2 cellular contexts compared by ENCODE assay signal in the genomic region with DNA sequence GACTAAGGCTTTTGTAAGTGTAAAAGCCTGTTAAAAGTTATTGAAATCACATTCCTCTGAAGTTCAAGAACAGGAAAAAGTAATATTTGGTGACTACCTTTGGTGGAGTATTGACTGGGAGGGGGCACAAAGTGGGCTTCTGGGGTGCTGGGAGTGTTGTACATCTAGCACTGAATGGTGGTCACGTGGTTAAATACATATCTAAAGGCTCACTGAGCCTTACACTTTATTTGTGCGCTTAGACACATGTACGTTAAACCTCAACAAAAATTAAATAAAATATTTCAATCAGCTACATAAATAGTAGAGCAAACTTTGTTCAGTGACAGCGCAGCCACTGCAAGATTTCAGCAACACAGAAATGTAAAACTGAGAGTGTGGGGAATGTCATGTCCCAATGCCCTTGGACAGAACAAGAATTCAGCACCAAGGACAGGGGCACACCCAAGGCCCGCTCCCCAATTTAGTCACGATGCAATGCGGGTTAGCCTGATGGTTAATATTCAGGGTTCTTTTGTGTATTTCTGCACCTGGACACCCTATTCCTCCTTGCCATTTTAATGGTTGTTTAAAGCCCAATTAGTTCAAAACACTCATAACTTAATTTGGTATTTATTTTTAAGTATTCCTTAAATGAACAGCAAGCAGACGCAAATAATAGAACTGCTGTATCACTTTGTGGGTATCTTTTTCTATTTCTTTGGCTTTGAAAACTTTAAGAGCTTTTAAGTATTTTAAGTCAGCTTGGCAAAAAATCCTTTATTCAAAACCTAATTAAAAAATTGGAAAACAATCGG.
TF ChIP-seq lines count a peak whose summit lies in the region.

No MANE protein-coding gene starts in this region.

TF ChIP-seq in HCT116, 20 proteins besides CTCF, POLR2A, EP300 and RAD21:
- TF ChIP-seq EGR1 (IDR thresholded peaks at IDR 0.05; ENCODE audit: low read depth), result no peak
- TF ChIP-seq, protein P1, sequence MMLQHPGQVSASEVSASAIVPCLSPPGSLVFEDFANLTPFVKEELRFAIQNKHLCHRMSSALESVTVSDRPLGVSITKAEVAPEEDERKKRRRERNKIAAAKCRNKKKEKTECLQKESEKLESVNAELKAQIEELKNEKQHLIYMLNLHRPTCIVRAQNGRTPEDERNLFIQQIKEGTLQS (IDR thresholded peaks at IDR 0.05), result no peak
- TF ChIP-seq, protein P2, sequence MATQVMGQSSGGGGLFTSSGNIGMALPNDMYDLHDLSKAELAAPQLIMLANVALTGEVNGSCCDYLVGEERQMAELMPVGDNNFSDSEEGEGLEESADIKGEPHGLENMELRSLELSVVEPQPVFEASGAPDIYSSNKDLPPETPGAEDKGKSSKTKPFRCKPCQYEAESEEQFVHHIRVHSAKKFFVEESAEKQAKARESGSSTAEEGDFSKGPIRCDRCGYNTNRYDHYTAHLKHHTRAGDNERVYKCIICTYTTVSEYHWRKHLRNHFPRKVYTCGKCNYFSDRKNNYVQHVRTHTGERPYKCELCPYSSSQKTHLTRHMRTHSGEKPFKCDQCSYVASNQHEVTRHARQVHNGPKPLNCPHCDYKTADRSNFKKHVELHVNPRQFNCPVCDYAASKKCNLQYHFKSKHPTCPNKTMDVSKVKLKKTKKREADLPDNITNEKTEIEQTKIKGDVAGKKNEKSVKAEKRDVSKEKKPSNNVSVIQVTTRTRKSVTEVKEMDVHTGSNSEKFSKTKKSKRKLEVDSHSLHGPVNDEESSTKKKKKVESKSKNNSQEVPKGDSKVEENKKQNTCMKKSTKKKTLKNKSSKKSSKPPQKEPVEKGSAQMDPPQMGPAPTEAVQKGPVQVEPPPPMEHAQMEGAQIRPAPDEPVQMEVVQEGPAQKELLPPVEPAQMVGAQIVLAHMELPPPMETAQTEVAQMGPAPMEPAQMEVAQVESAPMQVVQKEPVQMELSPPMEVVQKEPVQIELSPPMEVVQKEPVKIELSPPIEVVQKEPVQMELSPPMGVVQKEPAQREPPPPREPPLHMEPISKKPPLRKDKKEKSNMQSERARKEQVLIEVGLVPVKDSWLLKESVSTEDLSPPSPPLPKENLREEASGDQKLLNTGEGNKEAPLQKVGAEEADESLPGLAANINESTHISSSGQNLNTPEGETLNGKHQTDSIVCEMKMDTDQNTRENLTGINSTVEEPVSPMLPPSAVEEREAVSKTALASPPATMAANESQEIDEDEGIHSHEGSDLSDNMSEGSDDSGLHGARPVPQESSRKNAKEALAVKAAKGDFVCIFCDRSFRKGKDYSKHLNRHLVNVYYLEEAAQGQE (IDR thresholded peaks at IDR 0.05; ENCODE audit: low read depth), result peak; percentile 84

TF ChIP-seq in WTC11, 78 proteins besides CTCF, POLR2A, EP300 and RAD21:
- 0 out of 2 replicates have a peak, but pooled peaks have one; percentile 54 for TF ChIP-seq TEAD4 (CRISPR knock-in tag; IDR thresholded peaks at IDR 0.05)
- TF ChIP-seq, protein P3, sequence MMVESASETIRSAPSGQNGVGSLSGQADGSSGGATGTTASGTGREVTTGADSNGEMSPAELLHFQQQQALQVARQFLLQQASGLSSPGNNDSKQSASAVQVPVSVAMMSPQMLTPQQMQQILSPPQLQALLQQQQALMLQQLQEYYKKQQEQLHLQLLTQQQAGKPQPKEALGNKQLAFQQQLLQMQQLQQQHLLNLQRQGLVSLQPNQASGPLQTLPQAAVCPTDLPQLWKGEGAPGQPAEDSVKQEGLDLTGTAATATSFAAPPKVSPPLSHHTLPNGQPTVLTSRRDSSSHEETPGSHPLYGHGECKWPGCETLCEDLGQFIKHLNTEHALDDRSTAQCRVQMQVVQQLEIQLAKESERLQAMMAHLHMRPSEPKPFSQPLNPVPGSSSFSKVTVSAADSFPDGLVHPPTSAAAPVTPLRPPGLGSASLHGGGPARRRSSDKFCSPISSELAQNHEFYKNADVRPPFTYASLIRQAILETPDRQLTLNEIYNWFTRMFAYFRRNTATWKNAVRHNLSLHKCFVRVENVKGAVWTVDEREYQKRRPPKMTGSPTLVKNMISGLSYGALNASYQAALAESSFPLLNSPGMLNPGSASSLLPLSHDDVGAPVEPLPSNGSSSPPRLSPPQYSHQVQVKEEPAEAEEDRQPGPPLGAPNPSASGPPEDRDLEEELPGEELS (CRISPR knock-in tag; IDR thresholded peaks at IDR 0.05), result peak; percentile 39; the same call in 1 of the 2 replicates
- TF ChIP-seq NFYB (CRISPR knock-in tag; conservative IDR thresholded peaks at IDR 0.05; ENCODE audit: low read depth), result no peak
- no peak for TF ChIP-seq ATF1 (CRISPR knock-in tag; IDR thresholded peaks at IDR 0.05)
- 0 out of 2 replicates have a peak, but pooled peaks have one; percentile 38 for TF ChIP-seq ZNF232 (CRISPR knock-in tag; IDR thresholded peaks at IDR 0.05)
TF ChIP-seq in WTC11: peak in this region for 3.
